In genomic region chr1:75723989-75724471, GRCh38 we compare ENCODE assay signal across 8 cellular contexts. TPM values are rescaled to one million over a fixed set of nuclear protein-coding genes. Genes with fewer than 3 reads are reported as not detected.
DNase-seq lines count a peak whose midpoint lies in the region; ATAC-seq, FAIRE-seq and TF ChIP-seq lines count a peak whose summit lies in the region.

No MANE protein-coding gene starts in this region.

- intact Hi-C loops in cardiac septum (cut with DNase I), result no loop called here
- intact Hi-C loops in pancreas (cut with DNase I), result loop anchor here in 1 of 3 donors (10.0 kb wide), 1 partner anchor 71 kb away; the partner anchor contains the start of gene MSH4
- intact Hi-C loops in upper lobe of right lung (cut with DNase I), result no loop called here

- H3K4me1 ChIP-seq in pancreas (peaks cover 0 to 18% (median 10%) of the 10 kb centered on the region in 3 donors), upper lobe of right lung (peaks cover 19% of the 10 kb centered on the region)

- WGBS in pancreas, 2 donors, result 1 to 2% methylated on average over 22 to 30 of the region's 30 CpGs

- DNase-seq in G401 (ENCODE audit: low spot score), result peak; percentile 81
- peak; percentile 7 for DNase-seq in GOT3 (lab: John Stamatoyannopoulos, UW)
- DNase-seq in SHP77 (lab: John Stamatoyannopoulos, UW), result peak; percentile 71 to 81
- DNase-seq in activated naive CD8-positive, alpha-beta T cell treated with anti-CD3 and anti-CD28 coated beads, Interleukin-2, amount 50 U/mL, for 24 hours, result peak; percentile 81
- peak; percentile 91 for DNase-seq in cardiac septum (ENCODE audit: low spot score)
- peak; percentile 73 to 89 (median 82) for DNase-seq in pancreas
- peak; percentile 93 for DNase-seq in upper lobe of right lung

- TF ChIP-seq CTCF in pancreas (IDR thresholded peaks at IDR 0.05) (no peak), upper lobe of right lung (IDR thresholded peaks at IDR 0.05) (no peak)

- no peak for FAIRE-seq in pancreas (lab: Jason Lieb, UNC)

- H3K9me3 Mint-ChIP-seq in activated naive CD8-positive, alpha-beta T cell treated with anti-CD3 and anti-CD28 coated beads, Interleukin-2, amount 50 U/mL, for 24 hours, result no peaks in the 10 kb centered on the region

- H3K4me1 Mint-ChIP-seq in activated naive CD8-positive, alpha-beta T cell treated with anti-CD3 and anti-CD28 coated beads, Interleukin-2, amount 50 U/mL, for 24 hours, result peaks cover 44% of the 10 kb centered on the region

- in situ Hi-C loops in G401 (cut with HindIII; ENCODE audit: low sequenced_read_pairs), result no loop called here

- peak overlapping the region; percentile 96 for H3K27ac ChIP-seq in KOPT-K1 (ENCODE audit: low read depth, low read length, poor library complexity, severe bottlenecking)
- peak overlapping the region; percentile 81 to 94 (median 84) for H3K27ac ChIP-seq in pancreas
- peak overlapping the region; percentile 87 for H3K27ac ChIP-seq in upper lobe of right lung

- H3K9me3 ChIP-seq in KOPT-K1 (ENCODE audit: insufficient read depth, low read length, poor library complexity, severe bottlenecking), result no peaks in the 10 kb centered on the region
- H3K9me3 ChIP-seq in pancreas, result no peaks in the 10 kb centered on the region
- no peaks in the 10 kb centered on the region for H3K9me3 ChIP-seq in upper lobe of right lung

- H3K27me3 Mint-ChIP-seq in activated naive CD8-positive, alpha-beta T cell treated with anti-CD3 and anti-CD28 coated beads, Interleukin-2, amount 50 U/mL, for 24 hours, result no peaks in the 10 kb centered on the region

- peak overlapping the region; percentile 58 to 68 (median 63) for H3K4me3 ChIP-seq in pancreas
- peak overlapping the region; percentile 67 for H3K4me3 ChIP-seq in upper lobe of right lung

- peak overlapping the region; percentile 98 for H3K4me3 Mint-ChIP-seq in activated naive CD8-positive, alpha-beta T cell treated with anti-CD3 and anti-CD28 coated beads, Interleukin-2, amount 50 U/mL, for 24 hours

- H3K36me3 Mint-ChIP-seq in activated naive CD8-positive, alpha-beta T cell treated with anti-CD3 and anti-CD28 coated beads, Interleukin-2, amount 50 U/mL, for 24 hours (ENCODE audit: low read depth), result no peaks in the 10 kb centered on the region

- ATAC-seq in activated naive CD8-positive, alpha-beta T cell treated with anti-CD3 and anti-CD28 coated beads, Interleukin-2, amount 50 U/mL, for 24 hours, result peak; percentile 83
- ATAC-seq in pancreas (peak; percentile 81 to 91 (median 88)), upper lobe of right lung (peak; percentile 95)

- H3K36me3 ChIP-seq in KOPT-K1 (ENCODE audit: insufficient read depth, low read length) (peaks cover 6% of the 10 kb centered on the region; the same call in 1 of the 2 replicates), pancreas (no peaks in the 10 kb centered on the region), upper lobe of right lung (no peaks in the 10 kb centered on the region)

- H3K27me3 ChIP-seq in pancreas (no peaks in the 10 kb centered on the region), upper lobe of right lung (no peaks in the 10 kb centered on the region)

- H3K27ac Mint-ChIP-seq in activated naive CD8-positive, alpha-beta T cell treated with anti-CD3 and anti-CD28 coated beads, Interleukin-2, amount 50 U/mL, for 24 hours, result peak overlapping the region; percentile 96

RNA-seq across cellular contexts. Expression of gene ACADM, which starts 0.5 kb away (rescaled TPM):
- total RNA-seq in G401 (2014; rRNA removed; shearing (Covaris generic)), result 35.3 and 44.4 TPM in 2 replicates
- 247 TPM for total RNA-seq in cardiac septum
- 10 to 100 TPM; 18.3 to 33.5 (median 26.2) TPM for total RNA-seq in pancreas
- polyA plus RNA-seq in pancreas, result 10 to 100 TPM in 1 of 2 donors, 1 to 10 TPM in 1; 9.8 to 29.0 TPM
- 42.1 TPM for total RNA-seq in upper lobe of right lung

Comparison
In these comparisons a context has a peak if more than half of its experiments do, and no peak if none do; other contexts are left out.
1. Peak in every context shown above with its lines: DNase-seq, ATAC-seq, H3K4me3 ChIP-seq and H3K27ac ChIP-seq.
2. DNase-seq: peak in every context shown above with its lines; median percentile 93 in upper lobe of right lung; 91 in cardiac septum; 82 in pancreas; 81 in G401; 81 in activated naive CD8-positive, alpha-beta T cell treated with anti-CD3 and anti-CD28 coated beads, Interleukin-2, amount 50 U/mL, for 24 hours; 76 in SHP77; 7 in GOT3.